8 cellular contexts compared by ENCODE assay signal in genomic region chr1:31745071-31745897, GRCh38. TPM values are rescaled to one million over a fixed set of nuclear protein-coding genes. Genes with fewer than 3 reads are reported as not detected.
DNase-seq lines count a peak whose midpoint lies in the region; ATAC-seq and TF ChIP-seq lines count a peak whose summit lies in the region.

No MANE protein-coding gene starts in this region.

- H2AFZ ChIP-seq in H9 (ENCODE audit: low read length): no peak overlapping the region
- H2AFZ ChIP-seq in osteoblast (ENCODE audit: low read length): no peak overlapping the region

- H3K27me3 ChIP-seq in H9 (ENCODE audit: insufficient read depth, low read length) (no peaks in the 10 kb centered on the region), osteoblast (ENCODE audit: insufficient read depth, low read length) (no peaks in the 10 kb centered on the region)

- H4K5ac ChIP-seq in H9 (ENCODE audit: insufficient read length, low read depth, low read length): no peak overlapping the region

- H3K36me3 ChIP-seq in osteoblast (ENCODE audit: insufficient read depth, low read length): no peaks in the 10 kb centered on the region

- H2BK15ac ChIP-seq in H9 (ENCODE audit: low read depth, low read length): no peak overlapping the region

- H3K4me1 Mint-ChIP-seq in H9: peaks cover 30 to 38% of the 10 kb centered on the region in 2 experiments

- no peaks in the 10 kb centered on the region for H3K4me1 ChIP-seq in H9 (ENCODE audit: insufficient read depth, low read length)
- peaks cover 5% of the 10 kb centered on the region for H3K4me1 ChIP-seq in osteoblast (ENCODE audit: insufficient read depth, low read length)

- no peak overlapping the region for H3K56ac ChIP-seq in H9 (ENCODE audit: insufficient read length, low read depth, low read length)

- H3K79me2 ChIP-seq in H9 (ENCODE audit: insufficient read depth, low read length) (no peaks in the 10 kb centered on the region), osteoblast (ENCODE audit: insufficient read depth, low read length) (no peaks in the 10 kb centered on the region)

- H3K27me3 Mint-ChIP-seq in H9 (ENCODE audit: low read depth): 0 out of 2 replicates have a peak, but pooled peaks cover 2% of the 10 kb centered on the region

- TF ChIP-seq CTCF in H9 (conservative IDR thresholded peaks at IDR 0.05): peak; percentile 85
- TF ChIP-seq CTCF in fibroblast of villous mesenchyme (IDR thresholded peaks at IDR 0.05; ENCODE audit: insufficient read depth, low read depth, low read length): peak; percentile 92
- peak; percentile 90 for TF ChIP-seq CTCF in osteoblast (IDR thresholded peaks at IDR 0.05; ENCODE audit: extremely low read depth, low read depth, low read length)

- no peak overlapping the region for H2BK12ac ChIP-seq in H9 (ENCODE audit: insufficient read length, low read depth, low read length)

- no peaks in the 10 kb centered on the region; a peak in 1 of 7 replicates for H3K36me3 Mint-ChIP-seq in H9 (ENCODE audit: insufficient read depth in 1 of 3, low read depth in 3 of 3)

- H4K8ac ChIP-seq in H9 (replicated peaks; ENCODE audit: insufficient read length, low read depth, low read length): no peak overlapping the region

- WGBS in H9 (ENCODE audit: extremely low coverage, insufficient read length, low lambda C conversion rate): no CpG with 5 or more reads among the region's 4 CpGs

- no peaks in the 10 kb centered on the region for H3K23me2 ChIP-seq in H9 (ENCODE audit: insufficient read length, low read depth, low read length, poor library complexity, severe bottlenecking)

- DNase-seq in CD1c-positive myeloid dendritic cell (ENCODE audit: extremely low spot score) (peak; percentile 67), H9 (peak; percentile 83), OCI-M1 (lab: John Stamatoyannopoulos, UW) (peak; percentile 85), fibroblast of villous mesenchyme (ENCODE audit: low read depth) (peak; percentile 62), osteoblast (ENCODE audit: insufficient read length, low spot score, missing footprints) (peak; percentile 99)
- DNase-seq in activated effector memory CD4-positive, alpha-beta T cell treated with Interleukin-2 at 50 U/mL for 16 hours: peak; percentile 28

- no peak overlapping the region for H4K91ac ChIP-seq in H9 (ENCODE audit: insufficient read length, low read depth, low read length)

- H3K23ac ChIP-seq in H9 (ENCODE audit: insufficient read length, low read depth, low read length): no peak overlapping the region

- H3K27ac ChIP-seq in H9 (ENCODE audit: insufficient read length, low read depth, low read length) (no peak overlapping the region), osteoblast (ENCODE audit: low read depth, low read length) (no peak overlapping the region)

- H3K14ac ChIP-seq in H9 (ENCODE audit: insufficient read depth, low read length): no peak overlapping the region; the same call in 1 of the 2 replicates

- H3K4ac ChIP-seq in H9 (ENCODE audit: low read depth, low read length): no peak overlapping the region

- no peak overlapping the region for H3K18ac ChIP-seq in H9 (ENCODE audit: insufficient read length, low read depth, low read length)

- no peak overlapping the region for H2AK5ac ChIP-seq in H9 (ENCODE audit: insufficient read length, low read length)

- no peak overlapping the region for H3T11ph ChIP-seq in H9 (ENCODE audit: low read length)

- no peaks in the 10 kb centered on the region for H4K20me1 ChIP-seq in H9 (ENCODE audit: control insufficient read depth, insufficient read depth, insufficient read length)
- H4K20me1 ChIP-seq in osteoblast (ENCODE audit: insufficient read depth, low read length): peaks cover 22% of the 10 kb centered on the region

- no peaks in the 10 kb centered on the region for H3K9me3 ChIP-seq in H9 (ENCODE audit: control insufficient read depth, low read depth, low read length)
- H3K9me3 ChIP-seq in osteoblast (ENCODE audit: low read depth, low read length): no peaks in the 10 kb centered on the region

- no peak overlapping the region for H3K4me2 ChIP-seq in H9 (ENCODE audit: insufficient read depth, insufficient read length, low read length)
- H3K4me2 ChIP-seq in osteoblast (ENCODE audit: insufficient read depth, low read length): no peak overlapping the region

- H2BK5ac ChIP-seq in H9 (ENCODE audit: insufficient read length, low read length): no peak overlapping the region

- no peak overlapping the region for H2BK120ac ChIP-seq in H9 (ENCODE audit: low read depth, low read length, poor library complexity, severe bottlenecking)

- 0 out of 7 replicates have a peak overlapping the region, but pooled peaks of 1 of the 3 experiments have one; percentile 39 for H3K27ac Mint-ChIP-seq in H9

- no peaks in the 10 kb centered on the region; a peak in 1 of 5 replicates for H3K9me3 Mint-ChIP-seq in H9

- H3K4me3 ChIP-seq in fibroblast of villous mesenchyme (ENCODE audit: low read depth, low read length) (no peak overlapping the region), osteoblast (ENCODE audit: insufficient read depth, low read length) (no peak overlapping the region)

- no peak overlapping the region for H3K9ac ChIP-seq in H9 (ENCODE audit: extremely low read depth, insufficient read length, low read length)

- H3K4me3 Mint-ChIP-seq in H9: no peak overlapping the region

- H2BK20ac ChIP-seq in H9 (ENCODE audit: low read depth, low read length, poor library complexity, severe bottlenecking): no peak overlapping the region

- no peaks in the 10 kb centered on the region for H3K79me1 ChIP-seq in H9 (ENCODE audit: insufficient read depth, low read depth, low read length, poor library complexity, severe bottlenecking)

- ATAC-seq in GM19328 (IDR thresholded peaks at IDR 0.05; ENCODE audit: unreplicated experiment): no peak
- no peak for ATAC-seq in GM19395 (IDR thresholded peaks at IDR 0.05; ENCODE audit: unreplicated experiment)

RNA-seq across cellular contexts. Expression of gene ADGRB2, which starts 18.9 kb away (rescaled TPM):
- total RNA-seq in H9 (2021) (10.7 and 10.9 TPM in 2 replicates), fibroblast of villous mesenchyme (11.3 and 14.2 TPM in 2 replicates), osteoblast (5.8 and 7.4 TPM in 2 replicates)

RNA-seq across cellular contexts. Expression of gene COL16A1, which starts 41.5 kb away (rescaled TPM):
- total RNA-seq in H9 (2021): 6.2 and 6.5 TPM in 2 replicates
- total RNA-seq in fibroblast of villous mesenchyme: 86.4 and 156 TPM in 2 replicates
- total RNA-seq in osteoblast: 158 and 197 TPM in 2 replicates

Comparison
In these comparisons a context has a peak if more than half of its experiments do, and no peak if none do; other contexts are left out.
1. DNase-seq: peak in every context shown above with its lines; median percentile 99 in osteoblast; 85 in OCI-M1; 83 in H9; 67 in CD1c-positive myeloid dendritic cell; 62 in fibroblast of villous mesenchyme; 28 in activated effector memory CD4-positive, alpha-beta T cell treated with Interleukin-2 at 50 U/mL for 16 hours.
2. RNA of gene COL16A1, which starts 41.5 kb away (total RNA-seq): 158 to 197 TPM in osteoblast and 86.4 to 156 TPM in fibroblast of villous mesenchyme; 6.2 to 6.5 TPM in H9; every median in the first group is over 10 times any median in the second.
3. Peak in every context shown above with its lines, with median percentiles within 50 percentile points of each other: CTCF ChIP-seq.